ENCODE assay signal across 26 cellular contexts in genomic region chr1:77360256-77360655, GRCh38.
"Had no signal": no experiment of that assay in that cellular context is flagged by ENCODE, and none has a peak within 500 bp of the region (broad histone marks: within the 10 kb centered on the region; RNA-seq: fewer than 3 reads in every experiment).

No MANE protein-coding gene starts in this region.

- H3K27ac ChIP-seq: esophagus squamous epithelium, gastroesophageal sphincter, left ventricle myocardium inferior, lower lobe of right lung, neutrophil, psoas muscle, right lobe of liver, testis, tibial nerve, upper lobe of right lung, vagina had no signal

- H3K36me3 ChIP-seq: esophagus squamous epithelium, gastroesophageal sphincter, left ventricle myocardium inferior, lower lobe of right lung, neutrophil, right lobe of liver, tibial nerve, upper lobe of right lung, vagina had no signal

- H3K36me3 Mint-ChIP-seq: memory B cell; naive B cell; stimulated activated effector memory CD8-positive, alpha-beta T cell treated with anti-CD3 and anti-CD28 coated beads, Interleukin-12 subunit alpha, Interleukin-12 subunit beta, amount 100 ng/mL, for 72 hours had no signal

- H3K27me3 Mint-ChIP-seq: dendritic cell treated with granulocyte-macrophage colony-stimulating factor and Interleukin-4, amounts not matched to agents 40 ng/mL and 50 ng/mL, for 4 days; naive B cell had no signal

- ATAC-seq: gastroesophageal sphincter; lower lobe of right lung; psoas muscle; right lobe of liver; stimulated activated effector memory CD8-positive, alpha-beta T cell treated with anti-CD3 and anti-CD28 coated beads, Interleukin-12 subunit alpha, Interleukin-12 subunit beta, amount 100 ng/mL, for 72 hours; stimulated activated naive CD8-positive, alpha-beta T cell treated with anti-CD3 and anti-CD28 coated beads, Interleukin-15, Interleukin-2, amounts not matched to agents 100 U/mL and 50 U/mL, for 24 hours; upper lobe of right lung had no signal

- FAIRE-seq: colon, keratinocyte, small intestine had no signal

- DNase-seq: esophagus squamous epithelium; foreskin fibroblast; glutamatergic neuron; immature natural killer cell; left ventricle myocardium inferior; lower lobe of right lung; midbrain; naive B cell; psoas muscle; retina; right lobe of liver; small intestine; stimulated activated CD4-positive, alpha-beta T cell treated with anti-CD3 and anti-CD28 coated beads, Interleukin-4, amount 100 ng/mL, for 1 hour; stimulated activated CD8-positive, alpha-beta memory T cell treated with anti-CD3 and anti-CD28 coated beads, Interleukin-4, amount 100 ng/mL, for 48 hours; stimulated activated naive CD8-positive, alpha-beta T cell treated with anti-CD3 and anti-CD28 coated beads, Interleukin-15, Interleukin-2, amounts not matched to agents 100 U/mL and 50 U/mL, for 24 hours; testis; upper lobe of right lung had no signal

- H3K4me1 Mint-ChIP-seq: memory B cell; naive B cell; stimulated activated effector memory CD8-positive, alpha-beta T cell treated with anti-CD3 and anti-CD28 coated beads, Interleukin-12 subunit alpha, Interleukin-12 subunit beta, amount 100 ng/mL, for 72 hours had no signal

- H3K4me3 ChIP-seq: esophagus squamous epithelium, gastroesophageal sphincter, left ventricle myocardium inferior, lower lobe of right lung, psoas muscle, right lobe of liver, testis, tibial nerve, upper lobe of right lung, vagina had no signal

- H3K4me1 ChIP-seq: esophagus squamous epithelium, gastroesophageal sphincter, left ventricle myocardium inferior, lower lobe of right lung, psoas muscle, right lobe of liver, testis, tibial nerve, upper lobe of right lung, vagina had no signal

- H3K9me3 Mint-ChIP-seq: dendritic cell treated with granulocyte-macrophage colony-stimulating factor and Interleukin-4, amounts not matched to agents 40 ng/mL and 50 ng/mL, for 4 days; memory B cell; stimulated activated effector memory CD8-positive, alpha-beta T cell treated with anti-CD3 and anti-CD28 coated beads, Interleukin-12 subunit alpha, Interleukin-12 subunit beta, amount 100 ng/mL, for 72 hours had no signal

- H3K4me3 Mint-ChIP-seq: dendritic cell treated with granulocyte-macrophage colony-stimulating factor and Interleukin-4, amounts not matched to agents 40 ng/mL and 50 ng/mL, for 4 days; immature natural killer cell; memory B cell; naive B cell; stimulated activated effector memory CD8-positive, alpha-beta T cell treated with anti-CD3 and anti-CD28 coated beads, Interleukin-12 subunit alpha, Interleukin-12 subunit beta, amount 100 ng/mL, for 72 hours had no signal

- H3K27ac Mint-ChIP-seq: dendritic cell treated with granulocyte-macrophage colony-stimulating factor and Interleukin-4, amounts not matched to agents 40 ng/mL and 50 ng/mL, for 4 days; memory B cell; naive B cell; stimulated activated effector memory CD8-positive, alpha-beta T cell treated with anti-CD3 and anti-CD28 coated beads, Interleukin-12 subunit alpha, Interleukin-12 subunit beta, amount 100 ng/mL, for 72 hours had no signal

- H3K9me3 ChIP-seq: esophagus squamous epithelium, gastroesophageal sphincter, left ventricle myocardium inferior, lower lobe of right lung, neutrophil, psoas muscle, right lobe of liver, testis, tibial nerve, upper lobe of right lung, vagina had no signal

- H3K27me3 ChIP-seq: esophagus squamous epithelium, gastroesophageal sphincter, neutrophil, right lobe of liver, testis, tibial nerve, upper lobe of right lung, vagina had no signal
